ENCODE assay signal across 17 cellular contexts in the genomic region with DNA sequence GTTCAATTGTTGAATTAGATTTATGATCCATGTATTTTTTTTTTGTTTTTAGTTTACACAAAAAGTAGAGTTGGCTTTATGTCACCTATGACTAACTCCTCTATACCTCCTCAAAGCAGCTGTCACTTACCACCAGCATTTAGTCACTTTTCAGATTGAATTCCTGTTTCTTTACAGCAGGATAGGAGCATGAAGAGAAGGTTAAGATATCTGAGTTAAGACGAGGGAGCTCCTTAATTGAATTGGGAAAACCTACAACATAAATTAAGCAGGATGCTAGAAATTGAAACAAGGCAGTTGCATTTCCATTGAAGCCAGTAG.
A peak's percentile ranks its signal among the peaks of the same experiment; 100 is the strongest.
DNase-seq lines count a peak whose midpoint lies in the region; ATAC-seq and FAIRE-seq lines count a peak whose summit lies in the region.
"Had no signal": no experiment of that assay in that cellular context is flagged by ENCODE, and none has a peak within 500 bp of the region (broad histone marks: within the 10 kb centered on the region; RNA-seq: fewer than 3 reads in every experiment).

No MANE protein-coding gene starts in this region.

- ATAC-seq in HG02623 (IDR thresholded peaks at IDR 0.05; ENCODE audit: unreplicated experiment), result no peak
- ATAC-seq: esophagus mucosa, WTC11 had no signal

- H2AK5ac ChIP-seq in mesenchymal stem cell (ENCODE audit: low read length, severe bottlenecking), result no peak overlapping the region

- no peaks in the 10 kb centered on the region for H3K4me1 ChIP-seq in mesenchymal stem cell (ENCODE audit: control insufficient read depth, insufficient read depth, low read depth, low read length)
- H3K4me1 ChIP-seq: colonic mucosa, transverse colon had no signal

- no peak overlapping the region for H2AFZ ChIP-seq in mesenchymal stem cell (ENCODE audit: low read depth, low read length)

- peaks cover 27% of the 10 kb centered on the region for H3K4me1 Mint-ChIP-seq in T-helper 2 cell treated with Interferon-gamma antibody and Interleukin-4, amounts not matched to agents 5 μg/mL and 100 μg/mL, for 36 hours (ENCODE audit: low read depth)
- H3K4me1 Mint-ChIP-seq in activated T-helper 2 cell treated with anti-CD3 and anti-CD28 coated beads, Interferon-gamma antibody, Interleukin-2, Interleukin-4, amounts not matched to agents 10 μg/mL and 5 μg/mL and 100 μg/mL, durations not matched to agents 14 hours and 24 hours and 36 hours (ENCODE audit: low read depth), result peaks cover 33% of the 10 kb centered on the region

- H3K27me3 ChIP-seq in mesenchymal stem cell (ENCODE audit: control insufficient read depth in 1 of 2, insufficient read depth in 1 of 2, low read length in 2 of 2), result no peaks in the 10 kb centered on the region
- H3K27me3 ChIP-seq: colonic mucosa, transverse colon had no signal

- peak overlapping the region; percentile 2 for H3K27ac Mint-ChIP-seq in T-helper 2 cell treated with Interferon-gamma antibody and Interleukin-4, amounts not matched to agents 5 μg/mL and 100 μg/mL, for 36 hours
- H3K27ac Mint-ChIP-seq in activated T-helper 2 cell treated with anti-CD3 and anti-CD28 coated beads, Interferon-gamma antibody, Interleukin-2, Interleukin-4, amounts not matched to agents 10 μg/mL and 5 μg/mL and 100 μg/mL, durations not matched to agents 14 hours and 24 hours and 36 hours, result peak overlapping the region; percentile 59
- H3K27ac Mint-ChIP-seq: WTC11 had no signal

- WGBS in mesenchymal stem cell, result 0% methylated on average over 1 of the region's 1 CpG

- no peak overlapping the region for H4K8ac ChIP-seq in mesenchymal stem cell (ENCODE audit: low read length)

- H3K4me3 Mint-ChIP-seq in T-helper 2 cell treated with Interferon-gamma antibody and Interleukin-4, amounts not matched to agents 5 μg/mL and 100 μg/mL, for 36 hours, result no peak overlapping the region
- H3K4me3 Mint-ChIP-seq in activated T-helper 2 cell treated with anti-CD3 and anti-CD28 coated beads, Interferon-gamma antibody, Interleukin-2, Interleukin-4, amounts not matched to agents 10 μg/mL and 5 μg/mL and 100 μg/mL, durations not matched to agents 14 hours and 24 hours and 36 hours (ENCODE audit: low read depth), result no peak overlapping the region
- H3K4me3 Mint-ChIP-seq: WTC11 had no signal

- H3K4ac ChIP-seq in mesenchymal stem cell (ENCODE audit: low read depth in 1 of 2, low read length in 2 of 2), result no peak overlapping the region

- H2BK12ac ChIP-seq in mesenchymal stem cell (ENCODE audit: low read length in 2 of 2), result no peak overlapping the region

- no peak overlapping the region for H2BK15ac ChIP-seq in mesenchymal stem cell (ENCODE audit: low read depth, poor library complexity, severe bottlenecking)

- H3K36me3 ChIP-seq in mesenchymal stem cell (ENCODE audit: control insufficient read depth in 1 of 2, insufficient read depth in 2 of 2, low read depth in 1 of 2, low read length in 2 of 2), result no peaks in the 10 kb centered on the region
- H3K36me3 ChIP-seq: colonic mucosa, transverse colon had no signal

- no peak overlapping the region for H3K14ac ChIP-seq in mesenchymal stem cell (ENCODE audit: low read length in 2 of 2)

- H3K27ac ChIP-seq in mesenchymal stem cell (ENCODE audit: low read length, poor library complexity, severe bottlenecking), result peak overlapping the region; percentile 74
- H3K27ac ChIP-seq: 22Rv1, colonic mucosa, transverse colon had no signal

- no peak overlapping the region for H4K91ac ChIP-seq in mesenchymal stem cell (ENCODE audit: low read length)

- peak overlapping the region; percentile 31 for H3K4me2 ChIP-seq in mesenchymal stem cell (ENCODE audit: low read length, poor library complexity, severe bottlenecking)

- no peaks in the 10 kb centered on the region for H3K27me3 Mint-ChIP-seq in T-helper 2 cell treated with Interferon-gamma antibody and Interleukin-4, amounts not matched to agents 5 μg/mL and 100 μg/mL, for 36 hours (ENCODE audit: low read depth)
- no peaks in the 10 kb centered on the region for H3K27me3 Mint-ChIP-seq in activated T-helper 2 cell treated with anti-CD3 and anti-CD28 coated beads, Interferon-gamma antibody, Interleukin-2, Interleukin-4, amounts not matched to agents 10 μg/mL and 5 μg/mL and 100 μg/mL, durations not matched to agents 14 hours and 24 hours and 36 hours (ENCODE audit: low read depth)

- no peak overlapping the region for H3K18ac ChIP-seq in mesenchymal stem cell (ENCODE audit: low read depth in 1 of 2, low read length in 2 of 2)

- H3K36me3 Mint-ChIP-seq in T-helper 2 cell treated with Interferon-gamma antibody and Interleukin-4, amounts not matched to agents 5 μg/mL and 100 μg/mL, for 36 hours (ENCODE audit: low read depth), result peaks cover 9% of the 10 kb centered on the region
- peaks cover 12% of the 10 kb centered on the region for H3K36me3 Mint-ChIP-seq in activated T-helper 2 cell treated with anti-CD3 and anti-CD28 coated beads, Interferon-gamma antibody, Interleukin-2, Interleukin-4, amounts not matched to agents 10 μg/mL and 5 μg/mL and 100 μg/mL, durations not matched to agents 14 hours and 24 hours and 36 hours (ENCODE audit: low read depth)
- H3K36me3 Mint-ChIP-seq: WTC11 had no signal

- intact Hi-C loops in activated T-helper 2 cell treated with anti-CD3 and anti-CD28 coated beads, Interferon-gamma antibody, Interleukin-2, Interleukin-4, amounts not matched to agents 10 μg/mL and 5 μg/mL and 100 μg/mL, durations not matched to agents 14 hours and 24 hours and 36 hours (cut with micrococcal nuclease), result loop anchor here (2.0 kb wide), 1 partner anchor 20 kb away; no protein-coding TSS in a partner anchor

- H2BK5ac ChIP-seq in mesenchymal stem cell (ENCODE audit: low read depth, low read length, poor library complexity, severe bottlenecking), result no peak overlapping the region

- no peaks in the 10 kb centered on the region for H3K9me3 ChIP-seq in mesenchymal stem cell (ENCODE audit: control insufficient read depth, low read length)
- H3K9me3 ChIP-seq: colonic mucosa, transverse colon had no signal

- no peak overlapping the region for H2BK120ac ChIP-seq in mesenchymal stem cell (ENCODE audit: low read depth, low read length)

- DNase-seq in T-helper 2 cell treated with Interferon-gamma antibody and Interleukin-4, amounts not matched to agents 5 μg/mL and 100 μg/mL, for 36 hours (ENCODE audit: low spot score), result no peak
- no peak for DNase-seq in T-helper 2 cell
- DNase-seq in HS-27A (ENCODE audit: low read depth), result peak; percentile 15
- no peak for DNase-seq in activated T-helper 2 cell treated with anti-CD3 and anti-CD28 coated beads, Interferon-gamma antibody, Interleukin-2, Interleukin-4, amounts not matched to agents 10 μg/mL and 5 μg/mL and 100 μg/mL, durations not matched to agents 14 hours and 24 hours and 36 hours (ENCODE audit: low spot score)
- DNase-seq in mesenchymal stem cell, result no peak
- no peak for DNase-seq in urothelium cell line (ENCODE audit: low spot score)
- DNase-seq in SHP77 (lab: John Stamatoyannopoulos, UW), result no peak
- DNase-seq: amygdala, colonic mucosa, GOT3, MM.1S, NCI-H510A treated with DMSO at 0.1 percent for 48 hours, transverse colon had no signal

- no peak for FAIRE-seq in urothelium cell line (lab: Jason Lieb, UNC)

- no peaks in the 10 kb centered on the region for H3K9me3 Mint-ChIP-seq in T-helper 2 cell treated with Interferon-gamma antibody and Interleukin-4, amounts not matched to agents 5 μg/mL and 100 μg/mL, for 36 hours
- H3K9me3 Mint-ChIP-seq in activated T-helper 2 cell treated with anti-CD3 and anti-CD28 coated beads, Interferon-gamma antibody, Interleukin-2, Interleukin-4, amounts not matched to agents 10 μg/mL and 5 μg/mL and 100 μg/mL, durations not matched to agents 14 hours and 24 hours and 36 hours, result no peaks in the 10 kb centered on the region
- H3K9me3 Mint-ChIP-seq: WTC11 had no signal

- peaks cover 10% of the 10 kb centered on the region for H3K79me1 ChIP-seq in mesenchymal stem cell (replicated peaks; ENCODE audit: low read length, poor library complexity, severe bottlenecking)

- H3K23ac ChIP-seq in mesenchymal stem cell (ENCODE audit: low read length in 2 of 2), result no peak overlapping the region

- H3K4me3 ChIP-seq in mesenchymal stem cell (ENCODE audit: insufficient read depth in 1 of 2, low read depth in 1 of 2, low read length in 2 of 2), result peak overlapping the region in 1 of 2 experiments; percentile 69
- H3K4me3 ChIP-seq: colonic mucosa, transverse colon had no signal

- peak overlapping the region; percentile 80 for H3K9ac ChIP-seq in mesenchymal stem cell (ENCODE audit: low read length)
